Comparison of ENCODE assay signal across 8 cellular contexts in the genomic region with DNA sequence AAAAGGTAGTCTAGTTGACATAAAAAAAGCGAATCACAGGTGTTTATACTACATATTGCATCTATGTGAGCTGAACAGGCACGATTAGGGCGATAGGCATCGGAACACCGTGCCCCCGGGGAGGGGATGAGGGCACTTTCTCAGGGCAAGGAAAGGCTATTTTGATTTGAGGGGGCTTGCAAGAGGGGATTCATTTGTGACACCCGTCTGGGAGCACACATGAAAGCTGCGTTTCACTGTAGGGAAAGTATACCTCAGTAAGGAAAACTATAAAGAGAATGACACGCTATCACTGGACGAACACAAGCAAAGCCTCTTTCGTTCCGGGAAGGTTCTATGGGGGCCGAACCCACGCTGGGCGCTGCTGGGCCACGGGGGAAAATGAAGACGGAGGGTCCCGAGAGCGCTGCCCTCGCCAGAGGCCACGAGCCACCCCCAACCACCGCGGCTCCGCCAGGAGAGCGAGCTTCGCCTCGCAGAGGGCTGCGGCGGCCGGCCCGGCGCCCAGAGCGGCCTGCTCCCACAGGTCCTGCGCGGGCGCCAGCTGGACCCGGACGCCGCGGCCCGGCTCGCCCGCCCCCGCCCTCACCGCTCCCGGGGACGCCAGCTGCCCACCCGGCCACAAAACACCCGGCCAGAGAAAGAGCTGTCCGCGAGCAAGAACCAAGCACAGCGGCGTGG. TPM values are rescaled to one million over a fixed set of nuclear protein-coding genes. Genes with fewer than 3 reads are reported as not detected.
A peak's percentile ranks its signal among the peaks of the same experiment; 100 is the strongest.
DNase-seq lines count a peak whose midpoint lies in the region; ATAC-seq and TF ChIP-seq lines count a peak whose summit lies in the region.

No MANE protein-coding gene starts in this region.

- no peak for DNase-seq in activated naive CD4-positive, alpha-beta T cell treated with anti-CD3 and anti-CD28 coated beads for 36 hours
- no peak for DNase-seq in activated naive CD4-positive, alpha-beta T cell (lab: John Stamatoyannopoulos, UW)
- DNase-seq in WERI-Rb-1 (no peak), OCI-M2 (lab: John Stamatoyannopoulos, UW; ENCODE audit: unreplicated experiment) (no peak), NCI-H2196 (lab: John Stamatoyannopoulos, UW; ENCODE audit: unreplicated experiment) (no peak)

- H3K9me3 ChIP-seq in WERI-Rb-1 (ENCODE audit: severe bottlenecking) (no peaks in the 10 kb centered on the region), esophagus (ENCODE audit: control insufficient read depth in 2 of 2, insufficient read depth in 1 of 2, low read depth in 1 of 2, low read length in 1 of 2) (no peaks in the 10 kb centered on the region)

- H3K4me1 ChIP-seq in esophagus (ENCODE audit: control insufficient read depth in 2 of 2, insufficient read depth in 2 of 2, low read length in 1 of 2): no peaks in the 10 kb centered on the region

- intact Hi-C loops in activated naive CD4-positive, alpha-beta T cell treated with anti-CD3 and anti-CD28 coated beads for 36 hours (cut with micrococcal nuclease): loop anchor here (1.0 to 10.0 kb wide), 4 partner anchors 44 to 842 kb away; partner anchors contain the start of genes CEP192, FAM210A and RNMT

- CTCF ChIA-PET in activated naive CD4-positive, alpha-beta T cell treated with anti-CD3 and anti-CD28 coated beads for 36 hours (lab: Charles Lee): interaction anchor here (1.0 kb wide), 3 partner anchors 11 to 157 kb away, joined by 3 to 4 read pairs (median 4); no protein-coding TSS in a partner anchor

- peaks cover 54% of the 10 kb centered on the region for H3K4me1 Mint-ChIP-seq in activated naive CD4-positive, alpha-beta T cell treated with anti-CD3 and anti-CD28 coated beads for 36 hours (ENCODE audit: low read depth)
- H3K4me1 Mint-ChIP-seq in nephron: peaks cover 41% of the 10 kb centered on the region

- H3K36me3 ChIP-seq in WERI-Rb-1 (no peaks in the 10 kb centered on the region), esophagus (ENCODE audit: control insufficient read depth in 2 of 2, insufficient read depth in 2 of 2, low read length in 1 of 2) (peaks cover 0 to 2% of the 10 kb centered on the region in 2 donors)

- peak overlapping the region; percentile 67 for H3K4me3 ChIP-seq in WERI-Rb-1 (ENCODE audit: low read depth, low read length)
- H3K4me3 ChIP-seq in esophagus (ENCODE audit: low read depth in 1 of 2, low read length in 2 of 2): peak overlapping the region; percentile 79 to 86

- no peaks in the 10 kb centered on the region for H3K27me3 ChIP-seq in WERI-Rb-1 (ENCODE audit: insufficient read depth, low read depth, severe bottlenecking)
- H3K27me3 ChIP-seq in esophagus (ENCODE audit: control insufficient read depth in 1 of 2, insufficient read depth in 2 of 2, low read length in 2 of 2): no peaks in the 10 kb centered on the region

- H3K27ac ChIP-seq in WERI-Rb-1 (peak overlapping the region; percentile 98), esophagus (ENCODE audit: low read depth in 2 of 2, low read length in 1 of 2) (peak overlapping the region; percentile 98 to 99)

- peak overlapping the region; percentile 90 for H3K27ac Mint-ChIP-seq in activated naive CD4-positive, alpha-beta T cell treated with anti-CD3 and anti-CD28 coated beads for 36 hours
- peak overlapping the region; percentile 94 to 97 (median 95) for H3K27ac Mint-ChIP-seq in nephron

- H3K27me3 Mint-ChIP-seq in activated naive CD4-positive, alpha-beta T cell treated with anti-CD3 and anti-CD28 coated beads for 36 hours (ENCODE audit: low read depth): no peaks in the 10 kb centered on the region
- H3K27me3 Mint-ChIP-seq in nephron (ENCODE audit: low read depth): no peaks in the 10 kb centered on the region

- no peaks in the 10 kb centered on the region for H3K9me3 Mint-ChIP-seq in activated naive CD4-positive, alpha-beta T cell treated with anti-CD3 and anti-CD28 coated beads for 36 hours
- no peaks in the 10 kb centered on the region for H3K9me3 Mint-ChIP-seq in nephron

- peak overlapping the region; percentile 89 for H3K4me3 Mint-ChIP-seq in activated naive CD4-positive, alpha-beta T cell treated with anti-CD3 and anti-CD28 coated beads for 36 hours
- H3K4me3 Mint-ChIP-seq in nephron: peak overlapping the region; percentile 91 to 93 (median 92)

- peak; percentile 11 for ATAC-seq in HG03139 (IDR thresholded peaks at IDR 0.05; ENCODE audit: unreplicated experiment)

- H3K36me3 Mint-ChIP-seq in activated naive CD4-positive, alpha-beta T cell treated with anti-CD3 and anti-CD28 coated beads for 36 hours (ENCODE audit: low read depth): peaks cover 6% of the 10 kb centered on the region
- H3K36me3 Mint-ChIP-seq in nephron (ENCODE audit: low read depth): peaks cover 5% of the 10 kb centered on the region

- 1% methylated on average over 53 of the region's 53 CpGs for WGBS in esophagus, 2 donors

- TF ChIP-seq CTCF in WERI-Rb-1 (IDR thresholded peaks at IDR 0.05; ENCODE audit: low read depth, low read length): no peak
- TF ChIP-seq CTCF in nephron (IDR thresholded peaks at IDR 0.05; ENCODE audit: unreplicated experiment in 3 of 3): no peak

RNA-seq across cellular contexts. Expression of gene PTPN2, which starts 0.9 kb away (rescaled TPM):
- 10 to 100 TPM; 68.5 to 71.8 TPM for total RNA-seq in activated naive CD4-positive, alpha-beta T cell treated with anti-CD3 and anti-CD28 coated beads for 36 hours
- 10 to 100 TPM; 18.9 to 20.7 TPM for polyA plus RNA-seq in esophagus
